Comparison of ENCODE assay signal across 1 cellular context in the genomic region with DNA sequence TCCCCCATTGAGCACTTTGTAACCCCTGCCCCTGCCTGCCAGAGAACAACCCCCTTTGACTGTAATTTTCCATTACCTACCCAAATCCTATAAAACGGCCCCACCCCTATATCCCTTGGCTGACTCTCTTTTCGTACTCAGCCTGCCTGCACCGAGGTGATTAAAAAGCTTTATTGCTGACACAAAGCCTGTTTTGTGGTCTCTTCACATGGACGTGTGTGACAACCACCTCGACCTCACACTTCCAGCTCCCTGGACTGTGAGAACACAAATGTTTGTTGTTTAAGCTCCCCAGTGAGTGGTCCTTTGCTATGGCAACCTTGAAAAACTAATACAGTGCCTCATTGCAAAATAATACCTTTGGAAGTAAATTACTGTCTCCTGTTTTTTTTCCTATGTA.
TF ChIP-seq lines count a peak whose summit lies in the region.

No MANE protein-coding gene starts in this region.

TF ChIP-seq in K562, 482 proteins besides CTCF, POLR2A, EP300 and RAD21 (continued from another document):
- TF ChIP-seq ZNF318 (IDR thresholded peaks at IDR 0.05; ENCODE audit: borderline replicate concordance in 1 of 2, low read depth in 1 of 2) (no peak), ESRRB (CRISPR knock-in tag; IDR thresholded peaks at IDR 0.05; ENCODE audit: borderline replicate concordance) (no peak), SOX6 (IDR thresholded peaks at IDR 0.05) (no peak), ADNP (tag; IDR thresholded peaks at IDR 0.05) (no peak), TFE3 (CRISPR knock-in tag; IDR thresholded peaks at IDR 0.05) (no peak), TCF15 (CRISPR knock-in tag; IDR thresholded peaks at IDR 0.05) (no peak), ATF6 (CRISPR knock-in tag; IDR thresholded peaks at IDR 0.05) (no peak), TARDBP (IDR thresholded peaks at IDR 0.05) (no peak), CBFA2T3 (IDR thresholded peaks at IDR 0.05) (no peak), CREM (IDR thresholded peaks at IDR 0.05; ENCODE audit: low read depth) (no peak)
TF ChIP-seq in K562: peak in this region for 0.
